ENCODE assay signal across 21 cellular contexts in the genomic region with DNA sequence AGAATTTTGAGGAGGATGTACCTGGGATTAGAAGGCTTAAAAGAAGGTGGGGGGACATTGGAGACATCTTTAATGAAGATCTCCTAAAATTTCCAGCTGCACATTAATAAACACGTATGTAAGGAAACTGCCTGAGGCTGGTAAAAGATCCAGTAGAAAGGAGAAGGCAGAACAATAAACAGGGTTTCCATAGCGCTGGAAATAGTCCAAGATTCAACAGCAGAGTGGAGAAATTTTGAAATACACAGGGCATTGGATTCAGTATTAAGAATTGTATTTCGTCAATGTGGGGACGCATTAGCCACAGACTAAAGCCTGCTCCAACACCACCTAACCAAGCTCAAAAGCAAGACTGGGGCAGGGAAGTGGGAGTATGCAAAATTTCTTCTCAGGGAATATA.
DNase-seq lines count a peak whose midpoint lies in the region; FAIRE-seq and TF ChIP-seq lines count a peak whose summit lies in the region.
"Had no signal": no experiment of that assay in that cellular context is flagged by ENCODE, and none has a peak within 500 bp of the region (broad histone marks: within the 10 kb centered on the region; RNA-seq: fewer than 3 reads in every experiment).

No MANE protein-coding gene starts in this region.

- POLR2A ChIA-PET in Caco-2 (lab: Charles Lee), result no interaction called here

- FAIRE-seq in H54 (lab: Jason Lieb, UNC), result peak; percentile 15
- FAIRE-seq: G401.6 had no signal

- no peaks in the 10 kb centered on the region for H3K27me3 ChIP-seq in OCI-LY3 (ENCODE audit: low read depth, low read length)
- H3K27me3 ChIP-seq in Caco-2 (replicated peaks; ENCODE audit: control insufficient read depth, insufficient read depth, low read length), result no peaks in the 10 kb centered on the region

- no peaks in the 10 kb centered on the region for H3K79me2 ChIP-seq in OCI-LY3 (ENCODE audit: low read length)

- no peak overlapping the region for H3K27ac Mint-ChIP-seq in Caco-2 (ENCODE audit: unreplicated experiment)
- H3K27ac Mint-ChIP-seq: T-cell had no signal

- intact Hi-C loops in Caco-2 (cut with micrococcal nuclease; ENCODE audit: unreplicated experiment), result no loop called here

- no peaks in the 10 kb centered on the region for H3K36me3 Mint-ChIP-seq in Caco-2 (ENCODE audit: insufficient read depth, unreplicated experiment)
- H3K36me3 Mint-ChIP-seq: T-cell had no signal

- H4K20me1 ChIP-seq in OCI-LY3 (ENCODE audit: insufficient read depth, low read length), result no peaks in the 10 kb centered on the region

- H3K9me3 Mint-ChIP-seq in Caco-2 (ENCODE audit: unreplicated experiment), result no peaks in the 10 kb centered on the region

- H3K9me3 ChIP-seq in OCI-LY3 (ENCODE audit: insufficient read depth, low read length) (no peaks in the 10 kb centered on the region; the same call in 1 of the 2 replicates), Caco-2 (no peaks in the 10 kb centered on the region)
- H3K9me3 ChIP-seq: HAP-1 had no signal

- CTCF ChIA-PET in Caco-2 (lab: Charles Lee), result no interaction called here

- no peak overlapping the region for H3K9ac ChIP-seq in OCI-LY3 (ENCODE audit: low read length)

- H3K4me3 ChIP-seq in OCI-LY3 (ENCODE audit: low read length) (no peak overlapping the region), Caco-2 (ENCODE audit: low read depth, low read length) (no peak overlapping the region)
- H3K4me3 ChIP-seq: HAP-1, PC-9 had no signal

- H3K27me3 Mint-ChIP-seq in Caco-2 (ENCODE audit: insufficient read depth, unreplicated experiment), result peaks cover 6% of the 10 kb centered on the region
- H3K27me3 Mint-ChIP-seq: T-cell had no signal

- no peak overlapping the region for H3K4me2 ChIP-seq in OCI-LY3 (ENCODE audit: low read length)
- H3K4me2 ChIP-seq: PC-9 had no signal

- H3K36me3 ChIP-seq in OCI-LY3 (replicated peaks; ENCODE audit: low read depth, low read length) (no peaks in the 10 kb centered on the region), Caco-2 (ENCODE audit: control insufficient read depth, insufficient read depth, low read length) (no peaks in the 10 kb centered on the region)
- H3K36me3 ChIP-seq: HAP-1 had no signal

- peak; percentile 13 for DNase-seq in COR-L47 (lab: John Stamatoyannopoulos, UW)
- no peak for DNase-seq in H54 (ENCODE audit: insufficient read length, low spot score)
- peak; percentile 26 for DNase-seq in iris pigment epithelial cell (ENCODE audit: low read depth)
- no peak for DNase-seq in dedifferentiated amniotic fluid mesenchymal stem cell (ENCODE audit: extremely low spot score)
- no peak for DNase-seq in CD1c-positive myeloid dendritic cell (ENCODE audit: extremely low spot score)
- no peak for DNase-seq in Caco-2
- DNase-seq: C1 segment of cervical spinal cord, DND-41, Kasumi-1, MM.1S, NCI-H1092, NCI-H1694, NCI-H510A treated with DMSO at 0.1 percent for 48 hours, NCI-H82, PC-9, SIG-M5, T-cell had no signal

- no peaks in the 10 kb centered on the region for H3K4me1 Mint-ChIP-seq in Caco-2 (ENCODE audit: low read depth, unreplicated experiment)
- H3K4me1 Mint-ChIP-seq: T-cell had no signal

- TF ChIP-seq CTCF in OCI-LY3 (IDR thresholded peaks at IDR 0.05; ENCODE audit: low read depth, low read length) (no peak), Caco-2 (IDR thresholded peaks at IDR 0.05; ENCODE audit: insufficient read depth in 1 of 2, low read depth in 1 of 2, low read length in 1 of 2, severe bottlenecking in 1 of 2, unreplicated experiment in 1 of 2) (no peak)

- no TSS peak for BruUV-seq in Caco-2 (replicated peaks; lab: Mats Ljungman, UMichigan)

- TF ChIP-seq POLR2A in H54 (IDR thresholded peaks at IDR 0.05; ENCODE audit: low read depth, low read length), result no peak

- H2AFZ ChIP-seq in OCI-LY3 (ENCODE audit: low read depth, low read length), result 0 out of 2 replicates have a peak overlapping the region, but pooled peaks have one; percentile 4
- H2AFZ ChIP-seq: PC-9 had no signal

- H3K4me1 ChIP-seq in OCI-LY3 (ENCODE audit: low read length) (no peaks in the 10 kb centered on the region), Caco-2 (no peaks in the 10 kb centered on the region)
- H3K4me1 ChIP-seq: HAP-1 had no signal

- H3K4me3 Mint-ChIP-seq in Caco-2 (ENCODE audit: unreplicated experiment), result no peak overlapping the region
- H3K4me3 Mint-ChIP-seq: T-cell had no signal

- H3K27ac ChIP-seq in OCI-LY3 (ENCODE audit: low read length), result no peak overlapping the region
- H3K27ac ChIP-seq: PC-9, RWPE1 had no signal

Comparison
In these comparisons a context has a peak if more than half of its experiments do, and no peak if none do; other contexts are left out.
1. DNase-seq: peak in COR-L47 (single experiment) and iris pigment epithelial cell (single experiment); none in H54 (single experiment), dedifferentiated amniotic fluid mesenchymal stem cell (single experiment), CD1c-positive myeloid dendritic cell (single experiment) and Caco-2 (0 of 2).